In genomic region chr11:45646275-45646970, GRCh38 we compare ENCODE assay signal across 10 cellular contexts. TPM values are rescaled to one million over a fixed set of nuclear protein-coding genes. Genes with fewer than 3 reads are reported as not detected.
A peak's percentile ranks its signal among the peaks of the same experiment; 100 is the strongest.
DNase-seq lines count a peak whose midpoint lies in the region; ATAC-seq and TF ChIP-seq lines count a peak whose summit lies in the region.
"Had no signal": no experiment of that assay in that cellular context is flagged by ENCODE, and none has a peak within 500 bp of the region (broad histone marks: within the 10 kb centered on the region; RNA-seq: fewer than 3 reads in every experiment).

No MANE protein-coding gene starts in this region.

- H3K27me3 ChIP-seq in Caco-2 (replicated peaks; ENCODE audit: control insufficient read depth, insufficient read depth, low read length), result no peaks in the 10 kb centered on the region

- H3K4me3 ChIP-seq in epithelial cell of esophagus (ENCODE audit: low read length) (no peak overlapping the region), Caco-2 (ENCODE audit: low read depth, low read length) (no peak overlapping the region)

- intact Hi-C loops in Caco-2 (cut with micrococcal nuclease; ENCODE audit: unreplicated experiment), result no loop called here

- no peaks in the 10 kb centered on the region for H3K9me3 ChIP-seq in Caco-2

- no peak overlapping the region for H3K27ac Mint-ChIP-seq in Caco-2 (ENCODE audit: unreplicated experiment)
- H3K27ac Mint-ChIP-seq: activated naive CD4-positive, alpha-beta T cell treated with anti-CD3 and anti-CD28 coated beads, Interleukin-2, amount 50 U/mL, for 72 hours had no signal

- no peak overlapping the region for H3K4me3 Mint-ChIP-seq in Caco-2 (ENCODE audit: unreplicated experiment)

- POLR2A ChIA-PET in Caco-2 (lab: Charles Lee), result no interaction called here

- peaks cover 23% of the 10 kb centered on the region for H3K27me3 Mint-ChIP-seq in Caco-2 (ENCODE audit: insufficient read depth, unreplicated experiment)

- no peaks in the 10 kb centered on the region for H3K4me1 Mint-ChIP-seq in Caco-2 (ENCODE audit: low read depth, unreplicated experiment)

- ATAC-seq in GM18519 (IDR thresholded peaks at IDR 0.05; ENCODE audit: low FRiP score, unreplicated experiment) (peak; percentile 77), HG02763 (IDR thresholded peaks at IDR 0.05; ENCODE audit: unreplicated experiment) (no peak)

- H3K9me3 Mint-ChIP-seq in Caco-2 (ENCODE audit: unreplicated experiment), result no peaks in the 10 kb centered on the region

- CTCF ChIA-PET in Caco-2 (lab: Charles Lee), result interaction anchor here (0.6 to 1.9 kb wide), 2 partner anchors 9 to 1468 kb away, joined by 3 to 6 read pairs; no protein-coding TSS in a partner anchor

- no peaks in the 10 kb centered on the region for H3K36me3 Mint-ChIP-seq in Caco-2 (ENCODE audit: insufficient read depth, unreplicated experiment)
- H3K36me3 Mint-ChIP-seq: activated naive CD4-positive, alpha-beta T cell treated with anti-CD3 and anti-CD28 coated beads, Interleukin-2, amount 50 U/mL, for 72 hours had no signal

- TF ChIP-seq CTCF in epithelial cell of esophagus (IDR thresholded peaks at IDR 0.05; ENCODE audit: insufficient read depth, low read depth, low read length, missing control alignments) (no peak), Caco-2 (IDR thresholded peaks at IDR 0.05; ENCODE audit: insufficient read depth in 1 of 2, low read depth in 1 of 2, low read length in 1 of 2, severe bottlenecking in 1 of 2, unreplicated experiment in 1 of 2) (no peak)

- H3K36me3 ChIP-seq in Caco-2 (ENCODE audit: control insufficient read depth, insufficient read depth, low read length), result no peaks in the 10 kb centered on the region

- no peaks in the 10 kb centered on the region for H3K4me1 ChIP-seq in Caco-2

- no TSS peak for BruUV-seq in Caco-2 (replicated peaks; lab: Mats Ljungman, UMichigan)

- DNase-seq in 8988T (peak; percentile 62), NAMALWA (ENCODE audit: low spot score) (peak; percentile 78), epithelial cell of esophagus (ENCODE audit: low read depth) (peak; percentile 35), AG20443 (ENCODE audit: low spot score) (no peak), SKM-1 treated with dmso at 0.1 percent for 144 hours (lab: John Stamatoyannopoulos, UW; ENCODE audit: unreplicated experiment) (no peak), Caco-2 (no peak)
- DNase-seq: GF-D8 had no signal

RNA-seq across cellular contexts. Expression of gene CHST1, which starts 19.0 kb away (rescaled TPM):
- total RNA-seq in Caco-2 (2022), result not detected in 2 replicates

Comparison
In these comparisons a context has a peak if more than half of its experiments do, and no peak if none do; other contexts are left out.
1. DNase-seq: peak in 8988T (single experiment), NAMALWA (single experiment) and epithelial cell of esophagus (single experiment); none in AG20443 (single experiment), SKM-1 treated with dmso at 0.1 percent for 144 hours (single experiment) and Caco-2 (0 of 2).